Comparison of ENCODE assay signal across 22 cellular contexts in the genomic region with DNA sequence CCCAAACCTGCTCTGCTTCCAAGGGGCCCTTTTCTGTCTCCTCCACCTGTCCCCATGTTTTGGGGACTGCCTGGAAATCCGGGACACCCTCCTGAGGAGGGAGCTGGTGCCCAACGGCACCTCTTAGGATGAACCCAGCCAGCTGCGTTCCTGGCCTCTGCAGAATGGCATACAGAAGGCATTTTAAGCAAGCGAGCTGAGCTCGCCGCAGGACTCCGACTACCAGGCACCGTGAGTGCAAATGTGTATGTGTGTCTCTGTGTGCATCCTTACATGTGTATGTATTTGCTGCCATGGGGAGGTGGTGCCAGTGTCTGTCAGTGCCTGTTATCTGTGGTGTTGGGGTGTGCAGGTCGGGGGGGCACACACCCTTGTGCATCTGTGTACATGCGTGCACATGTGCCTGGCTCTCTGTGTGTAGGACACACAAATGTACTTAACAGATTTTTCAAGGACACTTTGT. TPM values are rescaled to one million over a fixed set of nuclear protein-coding genes. Genes with fewer than 3 reads are reported as not detected.
A peak's percentile ranks its signal among the peaks of the same experiment; 100 is the strongest.
DNase-seq lines count a peak whose midpoint lies in the region; ATAC-seq and TF ChIP-seq lines count a peak whose summit lies in the region.
"Had no signal": no experiment of that assay in that cellular context is flagged by ENCODE, and none has a peak within 500 bp of the region (broad histone marks: within the 10 kb centered on the region; RNA-seq: fewer than 3 reads in every experiment).

No MANE protein-coding gene starts in this region.

- peaks cover 26% of the 10 kb centered on the region for H3K4me1 Mint-ChIP-seq in GM23338
- no peaks in the 10 kb centered on the region for H3K4me1 Mint-ChIP-seq in endothelial cell (ENCODE audit: unreplicated experiment)
- peaks cover 64% of the 10 kb centered on the region for H3K4me1 Mint-ChIP-seq in neural progenitor cell
- H3K4me1 Mint-ChIP-seq: activated naive CD4-positive, alpha-beta T cell treated with anti-CD3 and anti-CD28 coated beads, Interleukin-2, amount 50 U/mL, for 24 hours had no signal

- DNase-seq in GM23338 (ENCODE audit: low spot score) (no peak), SJCRH30 (peak; percentile 24 to 53), endothelial cell (ENCODE audit: low spot score) (no peak), neural progenitor cell (ENCODE audit: low spot score) (peak; percentile 31), GM03348 (ENCODE audit: low spot score) (no peak), Kasumi-1 (lab: John Stamatoyannopoulos, UW) (no peak)
- DNase-seq in stimulated activated CD4-positive, alpha-beta T cell treated with anti-CD3 and anti-CD28 coated beads, Interleukin-12 subunit alpha, Interleukin-12 subunit beta, amount 100 ng/mL, for 4 hours = no peak
- DNase-seq: activated CD8-positive, alpha-beta T cell treated with anti-CD3 and anti-CD28 coated beads, Interleukin-2, amount 10 ng/mL, durations not matched to agents 7 days and 5 days; activated T-cell treated with anti-CD3 and anti-CD28 coated beads, Interleukin-2, amount 50 U/mL, for 48 hours; CD4-positive, alpha-beta memory T cell; cortex of kidney; foreskin fibroblast; mesenchymal stem cell; MV-4-11; natural killer cell; Peyer's patch; T1000 had no signal

- H3K9ac ChIP-seq in neural progenitor cell = no peak overlapping the region

- peaks cover 3% of the 10 kb centered on the region for H3K27me3 Mint-ChIP-seq in GM23338 (ENCODE audit: insufficient read depth, low read depth, poor library complexity)
- peaks cover 4% of the 10 kb centered on the region for H3K27me3 Mint-ChIP-seq in endothelial cell (ENCODE audit: unreplicated experiment)
- H3K27me3 Mint-ChIP-seq in neural progenitor cell (ENCODE audit: insufficient read depth, low read depth) = peaks cover 13% of the 10 kb centered on the region
- H3K27me3 Mint-ChIP-seq: activated naive CD4-positive, alpha-beta T cell treated with anti-CD3 and anti-CD28 coated beads, Interleukin-2, amount 50 U/mL, for 24 hours; CD4-positive, alpha-beta memory T cell had no signal

- H3K27ac ChIP-seq in GM23338 (ENCODE audit: low read depth) = no peak overlapping the region
- H3K27ac ChIP-seq in SJCRH30 = peak overlapping the region; percentile 94
- no peak overlapping the region for H3K27ac ChIP-seq in neural progenitor cell
- H3K27ac ChIP-seq: Peyer's patch, thoracic aorta had no signal

- H3K4me3 Mint-ChIP-seq in GM23338 = peak overlapping the region; percentile 73
- H3K4me3 Mint-ChIP-seq in endothelial cell (ENCODE audit: unreplicated experiment) = peak overlapping the region; percentile 13
- H3K4me3 Mint-ChIP-seq in neural progenitor cell = peak overlapping the region; percentile 74
- H3K4me3 Mint-ChIP-seq: activated CD8-positive, alpha-beta T cell treated with anti-CD3 and anti-CD28 coated beads, Interleukin-2, amount 10 ng/mL, durations not matched to agents 7 days and 5 days; activated naive CD4-positive, alpha-beta T cell treated with anti-CD3 and anti-CD28 coated beads, Interleukin-2, amount 50 U/mL, for 24 hours; CD4-positive, alpha-beta memory T cell; natural killer cell had no signal

- H3F3A ChIP-seq in GM23338 (replicated peaks; ENCODE audit: low read depth) (no peaks in the 10 kb centered on the region; the same call in 1 of the 2 replicates), neural progenitor cell (ENCODE audit: low read depth) (peaks cover 17% of the 10 kb centered on the region)

- H3K4me3 ChIP-seq in GM23338 = no peak overlapping the region
- H3K4me3 ChIP-seq in SJCRH30 = peak overlapping the region; percentile 60
- H3K4me3 ChIP-seq in neural progenitor cell = no peak overlapping the region
- H3K4me3 ChIP-seq: K562, Peyer's patch, thoracic aorta had no signal

- no peaks in the 10 kb centered on the region for H3K9me2 ChIP-seq in GM23338 (ENCODE audit: insufficient read depth)

- no peaks in the 10 kb centered on the region for H3K36me3 Mint-ChIP-seq in GM23338 (ENCODE audit: low read depth)
- no peaks in the 10 kb centered on the region for H3K36me3 Mint-ChIP-seq in endothelial cell (ENCODE audit: low read depth, unreplicated experiment)
- peaks cover 7% of the 10 kb centered on the region for H3K36me3 Mint-ChIP-seq in neural progenitor cell
- H3K36me3 Mint-ChIP-seq: natural killer cell had no signal

- H3K4me1 ChIP-seq in GM23338 (ENCODE audit: insufficient read depth) (peaks cover 17% of the 10 kb centered on the region; the same call in 1 of the 2 replicates), SJCRH30 (peaks cover 49% of the 10 kb centered on the region), neural progenitor cell (peaks cover 21% of the 10 kb centered on the region)
- H3K4me1 ChIP-seq: Peyer's patch had no signal

- no peak overlapping the region for H2AFZ ChIP-seq in GM23338
- peak overlapping the region; percentile 84 for H2AFZ ChIP-seq in neural progenitor cell (replicated peaks)

- H4K20me1 ChIP-seq in GM23338 (replicated peaks; ENCODE audit: insufficient read depth) (peaks cover 3% of the 10 kb centered on the region; the same call in 1 of the 2 replicates), neural progenitor cell (ENCODE audit: low read depth) (no peaks in the 10 kb centered on the region)

- H3K36me3 ChIP-seq in GM23338 (ENCODE audit: insufficient read depth) (no peaks in the 10 kb centered on the region), SJCRH30 (no peaks in the 10 kb centered on the region), neural progenitor cell (no peaks in the 10 kb centered on the region)
- H3K36me3 ChIP-seq: Peyer's patch had no signal

- H3K9me3 Mint-ChIP-seq in GM23338 (no peaks in the 10 kb centered on the region; the same call in 2 of the 3 replicates), endothelial cell (ENCODE audit: unreplicated experiment) (no peaks in the 10 kb centered on the region), neural progenitor cell (peaks cover 11% of the 10 kb centered on the region)
- H3K9me3 Mint-ChIP-seq: activated naive CD4-positive, alpha-beta T cell treated with anti-CD3 and anti-CD28 coated beads, Interleukin-2, amount 50 U/mL, for 24 hours had no signal

- H3K9me3 ChIP-seq in SJCRH30 (replicated peaks) (no peaks in the 10 kb centered on the region), neural progenitor cell (ENCODE audit: low read depth) (no peaks in the 10 kb centered on the region)

- H3K79me2 ChIP-seq in GM23338 (replicated peaks; ENCODE audit: insufficient read depth) (no peaks in the 10 kb centered on the region), neural progenitor cell (ENCODE audit: low read depth) (no peaks in the 10 kb centered on the region)

- H3K27me3 ChIP-seq in GM23338 (ENCODE audit: insufficient read depth) (no peaks in the 10 kb centered on the region), SJCRH30 (no peaks in the 10 kb centered on the region), neural progenitor cell (no peaks in the 10 kb centered on the region)
- H3K27me3 ChIP-seq: Peyer's patch had no signal

- ATAC-seq in GM23338 = peak; percentile 11
- no peak for ATAC-seq in HG02852 (IDR thresholded peaks at IDR 0.05; ENCODE audit: unreplicated experiment)
- ATAC-seq: activated CD4-positive, CD25-positive, alpha-beta regulatory T cell treated with anti-CD3 and anti-CD28 coated beads, Interleukin-2, amount 50 U/mL, for 24 hours; activated CD8-positive, alpha-beta T cell treated with anti-CD3 and anti-CD28 coated beads, Interleukin-2, amount 10 ng/mL, durations not matched to agents 7 days and 5 days; K562; natural killer cell had no signal

- no peak overlapping the region for H3K27ac Mint-ChIP-seq in GM23338
- no peak overlapping the region for H3K27ac Mint-ChIP-seq in endothelial cell (ENCODE audit: unreplicated experiment)
- peak overlapping the region; percentile 93 for H3K27ac Mint-ChIP-seq in neural progenitor cell
- H3K27ac Mint-ChIP-seq: activated CD8-positive, alpha-beta T cell treated with anti-CD3 and anti-CD28 coated beads, Interleukin-2, amount 10 ng/mL, durations not matched to agents 7 days and 5 days; activated naive CD4-positive, alpha-beta T cell treated with anti-CD3 and anti-CD28 coated beads, Interleukin-2, amount 50 U/mL, for 24 hours; natural killer cell had no signal

- H3K4me2 ChIP-seq in GM23338 (peak overlapping the region; percentile 72; the same call in 1 of the 2 replicates), neural progenitor cell (peak overlapping the region; percentile 83)

- no peak for TF ChIP-seq CTCF in GM23338 (conservative IDR thresholded peaks at IDR 0.05; ENCODE audit: low read depth in 2 of 2)
- TF ChIP-seq CTCF in endothelial cell (IDR thresholded peaks at IDR 0.05; ENCODE audit: unreplicated experiment) = no peak
- TF ChIP-seq CTCF in neural progenitor cell (IDR thresholded peaks at IDR 0.05) = no peak

TF ChIP-seq in GM23338, 12 proteins besides CTCF, POLR2A, EP300 and RAD21:
- TF ChIP-seq ZNF331 (CRISPR knock-in tag; IDR thresholded peaks at IDR 0.05; ENCODE audit: low read depth) (no peak), JUNB (IDR thresholded peaks at IDR 0.05; ENCODE audit: unreplicated experiment) (no peak), CREB1 (CRISPR knock-in tag; IDR thresholded peaks at IDR 0.05; ENCODE audit: low read depth) (no peak), POLR2AphosphoS5 (IDR thresholded peaks at IDR 0.05; ENCODE audit: low read depth) (no peak), EZH2 (IDR thresholded peaks at IDR 0.05; ENCODE audit: low read depth, unreplicated experiment) (no peak)

RNA-seq across cellular contexts. Expression of gene ABAT, which starts 39.2 kb away (rescaled TPM):
- total RNA-seq in GM23338 (2014; rRNA removed; shearing (Covaris generic)) = 3.8 and 8.8 TPM in 2 replicates
- 4.4 TPM in 2 replicates for polyA plus RNA-seq in GM23338 (2016; fragmentation: Nextera tagmentation; extraction: Ambion mirVana)
- total RNA-seq in SJCRH30 (2014; rRNA removed; shearing (Covaris generic)) = 79.1 and 80.0 TPM in 2 replicates
- 1.6 TPM for total RNA-seq in endothelial cell (ENCODE audit: unreplicated experiment)
- total RNA-seq in neural progenitor cell (ENCODE audit: low replicate concordance) = 7.3 and 7.9 TPM in 2 replicates

Comparison
In these comparisons a context has a peak if more than half of its experiments do, and no peak if none do; other contexts are left out.
1. DNase-seq: peak in SJCRH30 (2 of 2) and neural progenitor cell (single experiment); none in GM23338 (single experiment), endothelial cell (single experiment), stimulated activated CD4-positive, alpha-beta T cell treated with anti-CD3 and anti-CD28 coated beads, Interleukin-12 subunit alpha, Interleukin-12 subunit beta, amount 100 ng/mL, for 4 hours (single experiment), GM03348 (single experiment) and Kasumi-1 (0 of 2).
2. H3K4me3 Mint-ChIP-seq: peak in every context shown above with its lines; median percentile 74 in neural progenitor cell; 73 in GM23338; 13 in endothelial cell.